30 cellular contexts compared by ENCODE assay signal in the genomic region with DNA sequence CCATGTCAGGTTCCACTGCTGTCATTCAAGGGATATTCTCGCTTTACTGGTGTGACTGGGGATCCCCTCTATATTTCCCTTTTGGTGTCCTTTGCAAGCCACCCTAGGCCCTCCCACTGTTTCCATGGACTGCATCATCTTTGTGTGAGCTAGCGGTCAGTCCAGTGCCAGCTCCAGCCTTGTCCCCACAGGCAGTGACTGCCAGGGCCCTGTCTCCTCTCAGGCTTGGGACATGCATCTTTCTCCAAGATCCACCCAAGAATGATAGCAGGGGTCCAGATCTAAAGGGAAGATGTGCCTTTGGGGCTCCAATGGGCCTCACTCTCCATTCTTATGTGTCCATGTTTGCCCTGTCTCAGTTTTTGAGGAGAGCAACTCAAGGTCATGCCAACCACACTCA. TPM values are rescaled to one million over a fixed set of nuclear protein-coding genes. Genes with fewer than 3 reads are reported as not detected.
"Had no signal": no experiment of that assay in that cellular context is flagged by ENCODE, and none has a peak within 500 bp of the region (broad histone marks: within the 10 kb centered on the region; RNA-seq: fewer than 3 reads in every experiment).

No MANE protein-coding gene starts in this region.

- H3K9me3 ChIP-seq: neutrophil, ovary, psoas muscle, right lobe of liver, sigmoid colon, stomach, suprapubic skin, testis, tibial artery, transverse colon, vagina had no signal

- H3K36me3 ChIP-seq: neutrophil, ovary, right lobe of liver, sigmoid colon, stomach, suprapubic skin, tibial artery, transverse colon, vagina had no signal

- DNase-seq: naive B cell; naive thymus-derived CD8-positive, alpha-beta T cell; nucleus accumbens; ovary; posterior cingulate gyrus; psoas muscle; right cardiac atrium; right lobe of liver; sigmoid colon; small intestine; stimulated activated CD4-positive, alpha-beta T cell treated with anti-CD3 and anti-CD28 coated beads, Interleukin-12 subunit alpha, Interleukin-12 subunit beta, amount 100 ng/mL, for 4 hours; stimulated activated CD4-positive, alpha-beta T cell treated with anti-CD3 and anti-CD28 coated beads, Interleukin-1b, Interleukin-23, amount 100 ng/mL, for 48 hours; stimulated activated CD4-positive, alpha-beta T cell treated with anti-CD3 and anti-CD28 coated beads, Interleukin-4, amount 100 ng/mL, for 1 hour; stimulated activated CD4-positive, alpha-beta T cell treated with anti-CD3 and anti-CD28 coated beads, Interleukin-4, amount 100 ng/mL, for 4 hours; stimulated activated CD8-positive, alpha-beta memory T cell treated with anti-CD3 and anti-CD28 coated beads, Interleukin-4, amount 100 ng/mL, for 48 hours; stimulated activated naive CD4-positive, alpha-beta T cell; stomach; tibial artery; transverse colon had no signal

- H3K27ac ChIP-seq: neutrophil, ovary, parathyroid adenoma, psoas muscle, right lobe of liver, sigmoid colon, stomach, suprapubic skin, testis, tibial artery, transverse colon, vagina had no signal

- H3K27me3 Mint-ChIP-seq: naive B cell; naive thymus-derived CD8-positive, alpha-beta T cell; progenitor cell of endocrine pancreas; stimulated activated memory B cell treated with anti-CD40 and anti-IgM and Interleukin-4, amounts not matched to agents 10 μg/mL and 1 μg/mL and 100 μg/mL, for 72 hours; stimulated activated naive CD8-positive, alpha-beta T cell treated with anti-CD3 and anti-CD28 coated beads, Interleukin-15, Interleukin-2, amounts not matched to agents 100 ng/mL and 50 ng/mL, for 24 hours; type B pancreatic cell had no signal

- H3K27me3 ChIP-seq: neutrophil, ovary, right lobe of liver, sigmoid colon, stomach, suprapubic skin, testis, tibial artery, transverse colon, vagina had no signal

- H3K4me1 ChIP-seq: parathyroid adenoma, psoas muscle, right lobe of liver, sigmoid colon, stomach, suprapubic skin, tibial artery, transverse colon, vagina had no signal

- H3K4me3 ChIP-seq: ovary, psoas muscle, right lobe of liver, sigmoid colon, stomach, suprapubic skin, testis, tibial artery, transverse colon, vagina had no signal

- H3K4me3 Mint-ChIP-seq: naive B cell; naive thymus-derived CD8-positive, alpha-beta T cell; natural killer cell treated with Interleukin-12 subunit alpha and Interleukin-12 subunit beta and Interleukin-15 and Interleukin-18, amount 100 ng/mL, for 72 hours; stimulated activated memory B cell treated with anti-CD40 and anti-IgM and Interleukin-4, amounts not matched to agents 10 μg/mL and 1 μg/mL and 100 μg/mL, for 72 hours; stimulated activated naive CD8-positive, alpha-beta T cell treated with anti-CD3 and anti-CD28 coated beads, Interleukin-15, Interleukin-2, amounts not matched to agents 100 ng/mL and 50 ng/mL, for 24 hours; type B pancreatic cell had no signal

- ATAC-seq: naive thymus-derived CD8-positive, alpha-beta T cell; natural killer cell treated with Interleukin-12 subunit alpha and Interleukin-12 subunit beta and Interleukin-15 and Interleukin-18, amount 100 ng/mL, for 72 hours; psoas muscle; right cardiac atrium; right lobe of liver; stimulated activated memory B cell treated with anti-CD40 and anti-IgM and Interleukin-4, amounts not matched to agents 10 μg/mL and 1 μg/mL and 100 μg/mL, for 72 hours had no signal

- H3K27ac Mint-ChIP-seq: naive thymus-derived CD8-positive, alpha-beta T cell; natural killer cell treated with Interleukin-12 subunit alpha and Interleukin-12 subunit beta and Interleukin-15 and Interleukin-18, amount 100 ng/mL, for 72 hours; progenitor cell of endocrine pancreas; stimulated activated memory B cell treated with anti-CD40 and anti-IgM and Interleukin-4, amounts not matched to agents 10 μg/mL and 1 μg/mL and 100 μg/mL, for 72 hours; stimulated activated naive CD8-positive, alpha-beta T cell treated with anti-CD3 and anti-CD28 coated beads, Interleukin-15, Interleukin-2, amounts not matched to agents 100 ng/mL and 50 ng/mL, for 24 hours; type B pancreatic cell had no signal

- H3K4me1 Mint-ChIP-seq: naive B cell; naive thymus-derived CD8-positive, alpha-beta T cell; stimulated activated memory B cell treated with anti-CD40 and anti-IgM and Interleukin-4, amounts not matched to agents 10 μg/mL and 1 μg/mL and 100 μg/mL, for 72 hours had no signal

- H3K36me3 Mint-ChIP-seq: naive B cell; naive thymus-derived CD8-positive, alpha-beta T cell; natural killer cell treated with Interleukin-12 subunit alpha and Interleukin-12 subunit beta and Interleukin-15 and Interleukin-18, amount 100 ng/mL, for 72 hours; stimulated activated memory B cell treated with anti-CD40 and anti-IgM and Interleukin-4, amounts not matched to agents 10 μg/mL and 1 μg/mL and 100 μg/mL, for 72 hours; type B pancreatic cell had no signal

- H3K9me3 Mint-ChIP-seq: naive B cell; naive thymus-derived CD8-positive, alpha-beta T cell; natural killer cell treated with Interleukin-12 subunit alpha and Interleukin-12 subunit beta and Interleukin-15 and Interleukin-18, amount 100 ng/mL, for 72 hours; stimulated activated memory B cell treated with anti-CD40 and anti-IgM and Interleukin-4, amounts not matched to agents 10 μg/mL and 1 μg/mL and 100 μg/mL, for 72 hours; stimulated activated naive CD8-positive, alpha-beta T cell treated with anti-CD3 and anti-CD28 coated beads, Interleukin-15, Interleukin-2, amounts not matched to agents 100 ng/mL and 50 ng/mL, for 24 hours; type B pancreatic cell had no signal

RNA-seq across cellular contexts. Expression of gene NXNL2, which starts 37.8 kb away (rescaled TPM):
- total RNA-seq: naive thymus-derived CD8-positive, alpha-beta T cell; natural killer cell treated with Interleukin-12 subunit alpha and Interleukin-12 subunit beta and Interleukin-15 and Interleukin-18, amount 100 ng/mL, for 72 hours; progenitor cell of endocrine pancreas; psoas muscle; right lobe of liver; stomach; subcutaneous adipose tissue; transverse colon had no signal
- polyA plus RNA-seq: naive thymus-derived CD8-positive, alpha-beta T cell had no signal
